In genomic region chr18:59839931-59840685, GRCh38 we compare ENCODE assay signal across 1 cellular context.
TF ChIP-seq lines count a peak whose summit lies in the region.

No MANE protein-coding gene starts in this region.

TF ChIP-seq in GM12878, 131 proteins besides CTCF, POLR2A, EP300 and RAD21 (continued from another document):
- TF ChIP-seq ZBTB40 (IDR thresholded peaks at IDR 0.05; ENCODE audit: borderline replicate concordance) (no peak), BRCA1 (IDR thresholded peaks at IDR 0.05; ENCODE audit: low read depth, low read length) (no peak), BMI1 (IDR thresholded peaks at IDR 0.05; ENCODE audit: borderline replicate concordance) (no peak), ZNF384 (IDR thresholded peaks at IDR 0.05; ENCODE audit: borderline replicate concordance, low read depth, low read length) (no peak)
